ENCODE assay signal across 22 cellular contexts in the genomic region with DNA sequence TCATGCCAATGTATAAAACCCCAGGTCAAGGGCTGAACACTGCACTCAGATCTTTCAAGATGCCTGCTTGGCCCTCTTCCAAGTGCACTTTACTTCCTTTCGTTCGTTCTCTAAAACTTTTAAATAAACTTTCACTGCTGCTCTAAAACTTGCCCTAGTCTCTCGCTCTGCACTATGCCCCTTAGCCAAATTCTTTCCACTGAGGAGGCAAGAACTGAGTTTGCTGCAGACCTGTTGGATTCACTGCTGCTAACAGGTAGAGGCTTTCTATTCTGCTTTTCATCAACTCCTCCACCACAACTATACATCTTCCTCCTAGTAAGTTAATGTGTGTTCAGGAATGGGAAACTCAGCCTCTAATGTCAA.
"Had no signal": no experiment of that assay in that cellular context is flagged by ENCODE, and none has a peak within 500 bp of the region (broad histone marks: within the 10 kb centered on the region; RNA-seq: fewer than 3 reads in every experiment).

No MANE protein-coding gene starts in this region.

- H3K4me1 ChIP-seq: esophagus squamous epithelium, psoas muscle, sigmoid colon, testis, vagina had no signal

- H3K4me3 ChIP-seq: esophagus squamous epithelium, ovary, psoas muscle, sigmoid colon, testis, tibial artery, vagina had no signal

- ATAC-seq: effector memory CD8-positive, alpha-beta T cell; left lobe of liver; natural killer cell; psoas muscle; right cardiac atrium; stimulated activated memory B cell treated with anti-CD40 and anti-IgM and Interleukin-4, amounts not matched to agents 10 μg/mL and 1 μg/mL and 100 μg/mL, for 72 hours; stimulated activated naive CD8-positive, alpha-beta T cell treated with anti-CD3 and anti-CD28 coated beads, Interleukin-15, Interleukin-2, amounts not matched to agents 100 U/mL and 50 U/mL, for 24 hours had no signal

- H3K36me3 ChIP-seq: esophagus squamous epithelium, ovary, sigmoid colon, tibial artery, vagina had no signal

- H3K27ac ChIP-seq: esophagus squamous epithelium, ovary, psoas muscle, sigmoid colon, testis, vagina had no signal

- DNase-seq: cortex of kidney; effector memory CD8-positive, alpha-beta T cell; erythroblast; esophagus squamous epithelium; foreskin melanocyte; hypothalamus; immature natural killer cell; natural killer cell; occipital lobe; ovary; posterior cingulate gyrus; psoas muscle; right cardiac atrium; sigmoid colon; stimulated activated CD4-positive, alpha-beta T cell treated with anti-CD3 and anti-CD28 coated beads, Interleukin-4, amount 100 ng/mL, for 4 hours; stimulated activated naive CD8-positive, alpha-beta T cell treated with anti-CD3 and anti-CD28 coated beads, Interleukin-15, Interleukin-2, amounts not matched to agents 100 U/mL and 50 U/mL, for 24 hours; substantia nigra; testis; tibial artery had no signal

- H3K27me3 ChIP-seq: esophagus squamous epithelium, ovary, sigmoid colon, testis, tibial artery, vagina had no signal

- H3K9me3 ChIP-seq: esophagus squamous epithelium, ovary, psoas muscle, sigmoid colon, testis, tibial artery, vagina had no signal
